In the genomic region with DNA sequence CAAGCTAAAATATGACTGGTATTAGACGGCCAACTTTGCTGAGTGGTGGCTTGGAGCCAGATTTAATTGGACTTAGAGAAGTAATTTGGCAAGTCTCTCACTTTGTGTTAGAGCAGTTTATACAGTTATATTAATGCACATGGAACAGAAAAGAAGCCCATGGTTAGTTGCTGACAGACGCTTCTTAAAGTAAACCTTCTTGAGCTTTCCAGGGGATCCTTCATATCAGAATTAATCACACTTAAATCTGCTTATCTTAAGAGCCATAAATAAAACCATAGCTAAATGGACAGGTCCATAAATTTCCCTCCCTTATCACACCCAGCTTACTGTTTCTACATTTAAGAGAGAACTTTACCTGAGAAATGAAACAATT, we compare ENCODE assay signal across 16 cellular contexts. TPM values are rescaled to one million over a fixed set of nuclear protein-coding genes. Genes with fewer than 3 reads are reported as not detected.
DNase-seq lines count a peak whose midpoint lies in the region; ATAC-seq and TF ChIP-seq lines count a peak whose summit lies in the region.
"Had no signal": no experiment of that assay in that cellular context is flagged by ENCODE, and none has a peak within 500 bp of the region (broad histone marks: within the 10 kb centered on the region; RNA-seq: fewer than 3 reads in every experiment).

No MANE protein-coding gene starts in this region.

- peak overlapping the region; percentile 78 for H3K27ac Mint-ChIP-seq in chondrocyte (ENCODE audit: unreplicated experiment)
- H3K27ac Mint-ChIP-seq: activated naive CD4-positive, alpha-beta T cell treated with anti-CD3 and anti-CD28 coated beads, Interleukin-2, amount 10 ng/mL, durations not matched to agents 7 days and 5 days had no signal

- no peak overlapping the region for H3K27ac ChIP-seq in left ventricle myocardium inferior (replicated peaks)
- H3K27ac ChIP-seq: ovary had no signal

- no peak overlapping the region for H3K4me3 Mint-ChIP-seq in chondrocyte (ENCODE audit: unreplicated experiment)
- H3K4me3 Mint-ChIP-seq: activated naive CD4-positive, alpha-beta T cell treated with anti-CD3 and anti-CD28 coated beads, Interleukin-2, amount 10 ng/mL, durations not matched to agents 7 days and 5 days had no signal

- no peaks in the 10 kb centered on the region for H3K9me3 ChIP-seq in skeletal muscle satellite cell (replicated peaks; ENCODE audit: low read length)
- no peaks in the 10 kb centered on the region for H3K9me3 ChIP-seq in left ventricle myocardium inferior (replicated peaks)
- H3K9me3 ChIP-seq: ovary had no signal

- peaks cover 52% of the 10 kb centered on the region for H3K4me1 Mint-ChIP-seq in chondrocyte (ENCODE audit: low read depth)

- peak overlapping the region; percentile 24 for H3K4me2 ChIP-seq in skeletal muscle satellite cell (ENCODE audit: low read length)

- no peak for ATAC-seq in activated CD4-positive, CD25-positive, alpha-beta regulatory T cell treated with anti-CD3 and anti-CD28 coated beads, Interleukin-2, amount 50 U/mL, for 24 hours
- no peak for ATAC-seq in GM21717 (IDR thresholded peaks at IDR 0.05; ENCODE audit: unreplicated experiment)

- no peaks in the 10 kb centered on the region for H3K27me3 ChIP-seq in skeletal muscle satellite cell (ENCODE audit: control insufficient read depth, insufficient read depth, low read length)
- H3K27me3 ChIP-seq in left ventricle myocardium inferior (ENCODE audit: low read depth): no peaks in the 10 kb centered on the region
- H3K27me3 ChIP-seq: ovary had no signal

- peaks cover 43% of the 10 kb centered on the region for H3K4me1 ChIP-seq in skeletal muscle satellite cell (ENCODE audit: control insufficient read depth, insufficient read depth, low read length)
- peaks cover 26% of the 10 kb centered on the region for H3K4me1 ChIP-seq in left ventricle myocardium inferior

- intact Hi-C loops in left ventricle myocardium inferior (cut with micrococcal nuclease): no loop called here

- DNase-seq in EH (ENCODE audit: low read depth): peak; percentile 42
- DNase-seq in NCI-H82 treated with DMSO at 0.1 percent for 48 hours (lab: John Stamatoyannopoulos, UW; ENCODE audit: unreplicated experiment): peak; percentile 98
- no peak for DNase-seq in chondrocyte (ENCODE audit: low spot score)
- no peak for DNase-seq in left ventricle myocardium inferior
- DNase-seq in stimulated activated CD4-positive, alpha-beta T cell treated with anti-CD3 and anti-CD28 coated beads, Interleukin-4, amount 100 ng/mL, for 24 hours: no peak
- DNase-seq: activated CD4-positive, alpha-beta T cell treated with anti-CD3 and anti-CD28 coated beads for 4 hours; activated naive CD4-positive, alpha-beta T cell treated with anti-CD3 and anti-CD28 coated beads, Interleukin-2, amount 10 ng/mL, durations not matched to agents 7 days and 5 days; C1 segment of cervical spinal cord; caudate nucleus; NCI-H1105 treated with DMSO at 0.1 percent for 48 hours; NCI-H2227 treated with DMSO at 0.1 percent for 48 hours had no signal

- peak overlapping the region; percentile 44 for H3K4me3 ChIP-seq in skeletal muscle satellite cell (ENCODE audit: low read length)
- no peak overlapping the region for H3K4me3 ChIP-seq in left ventricle myocardium inferior
- H3K4me3 ChIP-seq: ovary had no signal

- no peaks in the 10 kb centered on the region for H3K9me3 Mint-ChIP-seq in chondrocyte (ENCODE audit: low read depth)
- H3K9me3 Mint-ChIP-seq: activated naive CD4-positive, alpha-beta T cell treated with anti-CD3 and anti-CD28 coated beads, Interleukin-2, amount 10 ng/mL, durations not matched to agents 7 days and 5 days had no signal

- no peaks in the 10 kb centered on the region for H3K36me3 ChIP-seq in skeletal muscle satellite cell (ENCODE audit: insufficient read depth, low read length)
- H3K36me3 ChIP-seq in left ventricle myocardium inferior: no peaks in the 10 kb centered on the region
- H3K36me3 ChIP-seq: ovary had no signal

- TF ChIP-seq CTCF in chondrocyte (IDR thresholded peaks at IDR 0.05): no peak
- TF ChIP-seq CTCF in left ventricle myocardium inferior (IDR thresholded peaks at IDR 0.05; ENCODE audit: borderline replicate concordance): no peak

- peak overlapping the region; percentile 59 for H3K9ac ChIP-seq in skeletal muscle satellite cell (ENCODE audit: low read depth, low read length)

- no peaks in the 10 kb centered on the region for H3K27me3 Mint-ChIP-seq in chondrocyte (ENCODE audit: low read depth)

- no peaks in the 10 kb centered on the region for H3K36me3 Mint-ChIP-seq in chondrocyte (ENCODE audit: low read depth)
- H3K36me3 Mint-ChIP-seq: activated naive CD4-positive, alpha-beta T cell treated with anti-CD3 and anti-CD28 coated beads, Interleukin-2, amount 10 ng/mL, durations not matched to agents 7 days and 5 days had no signal

RNA-seq across cellular contexts. Expression of gene GSG1, which starts 9.6 kb away (rescaled TPM):
- total RNA-seq in chondrocyte (0.36 to 0.38 TPM in 2 of 3 replicates, not detected in the other), left ventricle myocardium inferior (not detected)
- 1.1 and 2.0 TPM in 2 replicates for total RNA-seq in skeletal muscle satellite cell (2012; rRNA removed)
- total RNA-seq: ovary, subcutaneous adipose tissue had no signal

RNA-seq across cellular contexts. Expression of gene FAM234B, which starts 49.7 kb away (rescaled TPM):
- 3.4 to 5.0 TPM (median 3.8 TPM) in 3 replicates for total RNA-seq in chondrocyte
- total RNA-seq in skeletal muscle satellite cell (2012; rRNA removed): 9.1 and 10.7 TPM in 2 replicates
- 1.8 TPM for total RNA-seq in left ventricle myocardium inferior

Comparison
In these comparisons a context has a peak if more than half of its experiments do, and no peak if none do; other contexts are left out.
1. DNase-seq: peak in EH (single experiment) and NCI-H82 treated with DMSO at 0.1 percent for 48 hours (single experiment); none in chondrocyte (single experiment), left ventricle myocardium inferior (single experiment) and stimulated activated CD4-positive, alpha-beta T cell treated with anti-CD3 and anti-CD28 coated beads, Interleukin-4, amount 100 ng/mL, for 24 hours (single experiment).